ENCODE assay signal across 9 cellular contexts in the genomic region with DNA sequence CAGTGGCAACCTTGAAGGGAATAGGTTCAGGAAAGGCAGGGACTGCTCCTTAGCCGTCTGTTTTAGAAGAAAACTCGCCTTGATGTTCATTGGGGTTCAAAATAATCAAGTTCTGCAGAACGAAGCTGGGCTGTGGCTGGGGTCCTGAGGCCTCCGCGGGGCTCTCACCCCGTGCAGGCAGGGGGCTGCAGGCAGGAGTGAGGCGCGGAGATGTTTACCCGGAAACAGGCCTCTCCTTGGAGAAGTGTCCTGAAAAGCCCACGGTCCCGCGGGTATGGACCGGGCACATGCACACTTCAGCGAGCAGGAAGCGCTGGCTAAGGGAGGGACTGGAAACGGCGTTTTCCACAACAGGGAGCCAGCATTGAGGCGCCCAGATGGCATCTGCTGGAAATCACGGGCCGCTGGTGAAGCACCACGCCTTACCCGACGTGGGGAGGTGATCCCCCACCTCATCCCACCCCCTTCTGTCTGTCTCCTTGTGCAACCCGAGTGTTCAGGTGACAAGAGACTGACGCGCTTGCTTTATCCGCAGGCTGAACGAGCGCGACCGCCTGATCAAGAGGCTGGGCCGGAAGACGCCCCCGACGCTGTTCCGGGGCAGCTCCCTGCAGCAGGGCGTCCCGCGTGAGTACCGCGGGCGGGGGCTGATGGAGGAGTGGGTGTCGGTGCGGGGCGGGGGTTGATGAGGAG. TPM values are rescaled to one million over a fixed set of nuclear protein-coding genes. Genes with fewer than 3 reads are reported as not detected.
DNase-seq lines count a peak whose midpoint lies in the region; ATAC-seq, FAIRE-seq and TF ChIP-seq lines count a peak whose summit lies in the region.
"Had no signal": no experiment of that assay in that cellular context is flagged by ENCODE, and none has a peak within 500 bp of the region (broad histone marks: within the 10 kb centered on the region; RNA-seq: fewer than 3 reads in every experiment).

No MANE protein-coding gene starts in this region.

- no peak for ATAC-seq in GM18909 (IDR thresholded peaks at IDR 0.05; ENCODE audit: poor library complexity, unreplicated experiment)

- TF ChIP-seq CTCF in glutamatergic neuron (IDR thresholded peaks at IDR 0.05; ENCODE audit: partially characterized antibody, unreplicated experiment): no peak

- H3K4me3 Mint-ChIP-seq in glutamatergic neuron (ENCODE audit: unreplicated experiment): no peak overlapping the region

- H3K36me3 Mint-ChIP-seq in glutamatergic neuron (ENCODE audit: unreplicated experiment): no peaks in the 10 kb centered on the region

- peak; percentile 77 for DNase-seq in DMS53 (lab: John Stamatoyannopoulos, UW)
- DNase-seq in activated T-cell treated with anti-CD3 and anti-CD28 coated beads for 4 hours: peak; percentile 47
- DNase-seq in glutamatergic neuron: peak; percentile 23
- peak; percentile 50 for DNase-seq in stimulated activated CD4-positive, alpha-beta T cell treated with anti-CD3 and anti-CD28 coated beads, Interleukin-4, amount 100 ng/mL, for 24 hours
- DNase-seq in HuH-7 (ENCODE audit: low spot score): no peak
- no peak for DNase-seq in NCI-H69 (lab: John Stamatoyannopoulos, UW)
- DNase-seq in GM12892 (ENCODE audit: insufficient read length): no peak
- DNase-seq: Karpas-422 had no signal

- H3K4me1 Mint-ChIP-seq in glutamatergic neuron (ENCODE audit: low read depth, unreplicated experiment): no peaks in the 10 kb centered on the region

- H3K27ac Mint-ChIP-seq in glutamatergic neuron (ENCODE audit: unreplicated experiment): no peak overlapping the region

- no peaks in the 10 kb centered on the region for H3K9me3 Mint-ChIP-seq in glutamatergic neuron (ENCODE audit: unreplicated experiment)

- TF ChIP-seq POLR2A in GM12892 (IDR thresholded peaks at IDR 0.05; ENCODE audit: low read depth, low read length): no peak

- no peaks in the 10 kb centered on the region for H3K27me3 Mint-ChIP-seq in glutamatergic neuron (ENCODE audit: unreplicated experiment)

- FAIRE-seq in GM12892 (lab: Jason Lieb, UNC): no peak

RNA-seq across cellular contexts. Expression of a gene that starts 39.7 kb away (rescaled TPM):
- 34.1 TPM for total RNA-seq in glutamatergic neuron (ENCODE audit: unreplicated experiment)
- not detected for polyA plus RNA-seq in GM12892 (2012; ENCODE audit: missing spikeins)

Comparison
In these comparisons a context has a peak if more than half of its experiments do, and no peak if none do; other contexts are left out.
1. DNase-seq: peak in DMS53 (single experiment), activated T-cell treated with anti-CD3 and anti-CD28 coated beads for 4 hours (single experiment), glutamatergic neuron (single experiment) and stimulated activated CD4-positive, alpha-beta T cell treated with anti-CD3 and anti-CD28 coated beads, Interleukin-4, amount 100 ng/mL, for 24 hours (single experiment); none in HuH-7 (single experiment), NCI-H69 (single experiment) and GM12892 (single experiment).